Comparison of ENCODE assay signal across 1 cellular context in genomic region chr17:15181816-15182215, GRCh38.
TF ChIP-seq lines count a peak whose summit lies in the region.

No MANE protein-coding gene starts in this region.

TF ChIP-seq in GM23338, 12 proteins besides CTCF, POLR2A, EP300 and RAD21 (continued from another document):
- TF ChIP-seq, protein P1, sequence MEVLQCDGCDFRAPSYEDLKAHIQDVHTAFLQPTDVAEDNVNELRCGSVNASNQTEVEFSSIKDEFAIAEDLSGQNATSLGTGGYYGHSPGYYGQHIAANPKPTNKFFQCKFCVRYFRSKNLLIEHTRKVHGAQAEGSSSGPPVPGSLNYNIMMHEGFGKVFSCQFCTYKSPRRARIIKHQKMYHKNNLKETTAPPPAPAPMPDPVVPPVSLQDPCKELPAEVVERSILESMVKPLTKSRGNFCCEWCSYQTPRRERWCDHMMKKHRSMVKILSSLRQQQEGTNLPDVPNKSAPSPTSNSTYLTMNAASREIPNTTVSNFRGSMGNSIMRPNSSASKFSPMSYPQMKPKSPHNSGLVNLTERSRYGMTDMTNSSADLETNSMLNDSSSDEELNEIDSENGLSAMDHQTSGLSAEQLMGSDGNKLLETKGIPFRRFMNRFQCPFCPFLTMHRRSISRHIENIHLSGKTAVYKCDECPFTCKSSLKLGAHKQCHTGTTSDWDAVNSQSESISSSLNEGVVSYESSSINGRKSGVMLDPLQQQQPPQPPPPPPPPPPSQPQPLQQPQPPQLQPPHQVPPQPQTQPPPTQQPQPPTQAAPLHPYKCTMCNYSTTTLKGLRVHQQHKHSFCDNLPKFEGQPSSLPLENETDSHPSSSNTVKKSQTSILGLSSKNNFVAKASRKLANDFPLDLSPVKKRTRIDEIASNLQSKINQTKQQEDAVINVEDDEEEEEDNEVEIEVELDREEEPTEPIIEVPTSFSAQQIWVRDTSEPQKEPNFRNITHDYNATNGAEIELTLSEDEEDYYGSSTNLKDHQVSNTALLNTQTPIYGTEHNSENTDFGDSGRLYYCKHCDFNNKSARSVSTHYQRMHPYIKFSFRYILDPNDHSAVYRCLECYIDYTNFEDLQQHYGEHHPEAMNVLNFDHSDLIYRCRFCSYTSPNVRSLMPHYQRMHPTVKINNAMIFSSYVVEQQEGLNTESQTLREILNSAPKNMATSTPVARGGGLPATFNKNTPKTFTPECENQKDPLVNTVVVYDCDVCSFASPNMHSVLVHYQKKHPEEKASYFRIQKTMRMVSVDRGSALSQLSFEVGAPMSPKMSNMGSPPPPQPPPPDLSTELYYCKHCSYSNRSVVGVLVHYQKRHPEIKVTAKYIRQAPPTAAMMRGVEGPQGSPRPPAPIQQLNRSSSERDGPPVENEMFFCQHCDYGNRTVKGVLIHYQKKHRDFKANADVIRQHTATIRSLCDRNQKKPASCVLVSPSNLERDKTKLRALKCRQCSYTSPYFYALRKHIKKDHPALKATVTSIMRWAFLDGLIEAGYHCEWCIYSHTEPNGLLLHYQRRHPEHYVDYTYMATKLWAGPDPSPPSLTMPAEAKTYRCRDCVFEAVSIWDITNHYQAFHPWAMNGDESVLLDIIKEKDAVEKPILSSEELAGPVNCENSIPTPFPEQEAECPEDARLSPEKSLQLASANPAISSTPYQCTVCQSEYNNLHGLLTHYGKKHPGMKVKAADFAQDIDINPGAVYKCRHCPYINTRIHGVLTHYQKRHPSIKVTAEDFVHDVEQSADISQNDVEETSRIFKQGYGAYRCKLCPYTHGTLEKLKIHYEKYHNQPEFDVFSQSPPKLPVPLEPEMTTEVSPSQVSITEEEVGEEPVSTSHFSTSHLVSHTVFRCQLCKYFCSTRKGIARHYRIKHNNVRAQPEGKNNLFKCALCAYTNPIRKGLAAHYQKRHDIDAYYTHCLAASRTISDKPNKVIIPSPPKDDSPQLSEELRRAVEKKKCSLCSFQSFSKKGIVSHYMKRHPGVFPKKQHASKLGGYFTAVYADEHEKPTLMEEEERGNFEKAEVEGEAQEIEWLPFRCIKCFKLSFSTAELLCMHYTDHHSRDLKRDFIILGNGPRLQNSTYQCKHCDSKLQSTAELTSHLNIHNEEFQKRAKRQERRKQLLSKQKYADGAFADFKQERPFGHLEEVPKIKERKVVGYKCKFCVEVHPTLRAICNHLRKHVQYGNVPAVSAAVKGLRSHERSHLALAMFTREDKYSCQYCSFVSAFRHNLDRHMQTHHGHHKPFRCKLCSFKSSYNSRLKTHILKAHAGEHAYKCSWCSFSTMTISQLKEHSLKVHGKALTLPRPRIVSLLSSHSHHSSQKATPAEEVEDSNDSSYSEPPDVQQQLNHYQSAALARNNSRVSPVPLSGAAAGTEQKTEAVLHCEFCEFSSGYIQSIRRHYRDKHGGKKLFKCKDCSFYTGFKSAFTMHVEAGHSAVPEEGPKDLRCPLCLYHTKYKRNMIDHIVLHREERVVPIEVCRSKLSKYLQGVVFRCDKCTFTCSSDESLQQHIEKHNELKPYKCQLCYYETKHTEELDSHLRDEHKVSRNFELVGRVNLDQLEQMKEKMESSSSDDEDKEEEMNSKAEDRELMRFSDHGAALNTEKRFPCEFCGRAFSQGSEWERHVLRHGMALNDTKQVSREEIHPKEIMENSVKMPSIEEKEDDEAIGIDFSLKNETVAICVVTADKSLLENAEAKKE (CRISPR knock-in tag; IDR thresholded peaks at IDR 0.05), result no peak
- TF ChIP-seq CREB1 (CRISPR knock-in tag; IDR thresholded peaks at IDR 0.05; ENCODE audit: low read depth), result no peak
- TF ChIP-seq REST (IDR thresholded peaks at IDR 0.05; ENCODE audit: unreplicated experiment), result no peak
- TF ChIP-seq, protein P2, sequence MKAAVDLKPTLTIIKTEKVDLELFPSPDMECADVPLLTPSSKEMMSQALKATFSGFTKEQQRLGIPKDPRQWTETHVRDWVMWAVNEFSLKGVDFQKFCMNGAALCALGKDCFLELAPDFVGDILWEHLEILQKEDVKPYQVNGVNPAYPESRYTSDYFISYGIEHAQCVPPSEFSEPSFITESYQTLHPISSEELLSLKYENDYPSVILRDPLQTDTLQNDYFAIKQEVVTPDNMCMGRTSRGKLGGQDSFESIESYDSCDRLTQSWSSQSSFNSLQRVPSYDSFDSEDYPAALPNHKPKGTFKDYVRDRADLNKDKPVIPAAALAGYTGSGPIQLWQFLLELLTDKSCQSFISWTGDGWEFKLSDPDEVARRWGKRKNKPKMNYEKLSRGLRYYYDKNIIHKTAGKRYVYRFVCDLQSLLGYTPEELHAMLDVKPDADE (IDR thresholded peaks at IDR 0.05), result no peak
- TF ChIP-seq ZNF331 (CRISPR knock-in tag; IDR thresholded peaks at IDR 0.05; ENCODE audit: low read depth), result no peak
- no peak for TF ChIP-seq EZH2phosphoT487 (IDR thresholded peaks at IDR 0.05; ENCODE audit: unreplicated experiment)
- TF ChIP-seq ZNF114 (CRISPR knock-in tag; IDR thresholded peaks at IDR 0.05), result no peak
- TF ChIP-seq JUNB (IDR thresholded peaks at IDR 0.05; ENCODE audit: unreplicated experiment), result no peak
